Comparison of ENCODE assay signal across 17 cellular contexts in the genomic region with DNA sequence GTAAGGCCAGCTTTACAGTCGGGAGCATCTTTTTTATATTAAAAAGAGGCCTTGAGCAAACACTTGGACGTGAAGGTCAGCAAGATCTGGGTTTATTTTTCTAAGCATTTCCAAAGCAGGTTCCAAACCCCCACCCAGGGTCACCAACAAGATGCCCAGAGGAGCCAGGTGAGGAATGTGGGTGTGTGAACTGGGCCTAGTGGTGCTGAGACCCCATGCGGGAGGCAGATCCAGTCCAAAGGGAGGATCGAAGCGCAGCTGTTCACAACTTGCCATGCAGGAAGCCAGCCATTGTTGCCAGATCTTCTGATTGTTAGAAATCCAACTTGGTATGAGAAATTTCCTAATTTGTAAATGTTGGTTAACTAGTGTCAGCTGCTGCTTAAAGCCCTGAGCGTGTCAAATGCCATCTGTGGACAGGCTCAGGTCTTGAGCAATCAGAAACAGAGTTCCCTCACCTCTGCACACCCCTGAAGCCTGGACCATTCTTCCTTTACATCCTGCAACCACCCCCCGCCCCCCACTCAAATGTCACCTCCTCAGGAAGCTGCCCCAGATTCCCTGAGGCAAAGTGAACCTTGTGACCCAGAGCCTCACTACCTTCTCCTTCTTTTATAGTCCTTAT. TPM values are rescaled to one million over a fixed set of nuclear protein-coding genes. Genes with fewer than 3 reads are reported as not detected.
DNase-seq lines count a peak whose midpoint lies in the region; ATAC-seq and TF ChIP-seq lines count a peak whose summit lies in the region.
"Had no signal": no experiment of that assay in that cellular context is flagged by ENCODE, and none has a peak within 500 bp of the region (broad histone marks: within the 10 kb centered on the region; RNA-seq: fewer than 3 reads in every experiment).

No MANE protein-coding gene starts in this region.

- H3K4me3 ChIP-seq in HL-60 (replicated peaks; ENCODE audit: insufficient read depth, low read length) (no peak overlapping the region), mammary epithelial cell (replicated peaks in 1 of 3; ENCODE audit: insufficient read depth in 1 of 3, low read depth in 2 of 3, low read length in 3 of 3) (no peak overlapping the region)
- H3K4me3 ChIP-seq: colonic mucosa, tibial nerve had no signal

- H3K9me3 ChIP-seq in mammary epithelial cell (replicated peaks; ENCODE audit: insufficient read depth, low read length) = no peaks in the 10 kb centered on the region
- H3K9me3 ChIP-seq: colonic mucosa, tibial nerve had no signal

- H3K36me3 ChIP-seq in mammary epithelial cell (ENCODE audit: insufficient read depth, low read length) = no peaks in the 10 kb centered on the region
- H3K36me3 ChIP-seq: colonic mucosa, tibial nerve had no signal

- dilution Hi-C loops in mammary epithelial cell (cut with HindIII; ENCODE audit: low sequenced_read_pairs) = no loop called here

- H3K9me3 Mint-ChIP-seq in activated naive CD4-positive, alpha-beta T cell treated with anti-CD3 and anti-CD28 coated beads, Interleukin-2, amount 50 U/mL, for 72 hours = peaks cover 0 to 9% of the 10 kb centered on the region in 2 donors
- no peaks in the 10 kb centered on the region for H3K9me3 Mint-ChIP-seq in natural killer cell

- CTCF ChIA-PET in mammary epithelial cell (lab: Charles Lee; ENCODE audit: low non-redundant PET) = no interaction called here

- H4K20me1 ChIP-seq in mammary epithelial cell (ENCODE audit: insufficient read depth, low read length) = no peaks in the 10 kb centered on the region

- peaks cover 29 to 70% of the 10 kb centered on the region in 2 donors for H3K36me3 Mint-ChIP-seq in activated naive CD4-positive, alpha-beta T cell treated with anti-CD3 and anti-CD28 coated beads, Interleukin-2, amount 50 U/mL, for 72 hours
- H3K36me3 Mint-ChIP-seq in natural killer cell = no peaks in the 10 kb centered on the region

- peak overlapping the region; percentile 93 for H3K4me3 Mint-ChIP-seq in natural killer cell

- H3K9ac ChIP-seq in mammary epithelial cell (ENCODE audit: insufficient read depth, low read length) = no peak overlapping the region

- H3K27ac ChIP-seq in HL-60 (replicated peaks) (peak overlapping the region; percentile 73), mammary epithelial cell (ENCODE audit: insufficient read depth, low read depth, low read length) (no peak overlapping the region)
- H3K27ac ChIP-seq: colonic mucosa had no signal

- WGBS in mammary epithelial cell (ENCODE audit: low coverage, missing lambda C conversion rate) = 59% methylated on average over 6 of the region's 7 CpGs

- peak overlapping the region; percentile 89 to 99 for H3K27ac Mint-ChIP-seq in activated naive CD4-positive, alpha-beta T cell treated with anti-CD3 and anti-CD28 coated beads, Interleukin-2, amount 50 U/mL, for 72 hours
- peak overlapping the region; percentile 95 to 99 for H3K27ac Mint-ChIP-seq in natural killer cell

- ATAC-seq in activated naive CD4-positive, alpha-beta T cell treated with anti-CD3 and anti-CD28 coated beads, Interleukin-2, amount 50 U/mL, for 72 hours = no peak
- no peak for ATAC-seq in natural killer cell

- H3K4me2 ChIP-seq in mammary epithelial cell (ENCODE audit: insufficient read depth, low read depth, low read length) = no peak overlapping the region

- in situ Hi-C loops in mammary epithelial cell (cut with MboI; ENCODE audit: low sequenced_read_pairs in 2 of 2) = loop anchor here in 1 of 2 donors (10.0 kb wide), 1 partner anchor 69 kb away; no protein-coding TSS in a partner anchor

- intact Hi-C loops in natural killer cell (cut with micrococcal nuclease) = loop anchor here (2.0 kb wide), 1 partner anchor 95 kb away; no protein-coding TSS in a partner anchor
- intact Hi-C loops in mammary epithelial cell (cut with micrococcal nuclease) = no loop called here

- peaks cover 98 to 100% of the 10 kb centered on the region in 2 donors for H3K4me1 Mint-ChIP-seq in natural killer cell

- peaks cover 15% of the 10 kb centered on the region for H3K4me1 ChIP-seq in mammary epithelial cell (ENCODE audit: insufficient read depth, low read length)
- H3K4me1 ChIP-seq: colonic mucosa had no signal

- no TSS peak for BruUV-seq in mammary epithelial cell (replicated peaks; lab: Mats Ljungman, UMichigan)

- DNase-seq in SKM-1 treated with dmso at 0.1 percent for 144 hours (lab: John Stamatoyannopoulos, UW; ENCODE audit: unreplicated experiment) (peak; percentile 10), SKM-1 (lab: John Stamatoyannopoulos, UW; ENCODE audit: unreplicated experiment) (no peak), HL-60 (ENCODE audit: low read depth in 1 of 2, low spot score in 1 of 2) (peak; percentile 71 to 79), natural killer cell (no peak), COR-L47 (lab: John Stamatoyannopoulos, UW) (no peak), mammary epithelial cell (no peak), DMS153 treated with DMSO at 0.1 percent for 48 hours (lab: John Stamatoyannopoulos, UW; ENCODE audit: unreplicated experiment) (no peak)
- no peak for DNase-seq in activated naive CD4-positive, alpha-beta T cell treated with anti-CD3 and anti-CD28 coated beads, Interleukin-2, amount 50 U/mL, for 72 hours (ENCODE audit: low spot score in 2 of 2)
- DNase-seq: activated CD4-positive, alpha-beta T cell treated with anti-CD3 and anti-CD28 coated beads for 48 hours; colonic mucosa; DMS53; KBM-7; mesendoderm; NCI-H2081; stimulated activated CD4-positive, alpha-beta T cell treated with anti-CD3 and anti-CD28 coated beads, Interleukin-12 subunit alpha, Interleukin-12 subunit beta, amount 100 ng/mL, for 4 hours; SW 1271 had no signal

- no peaks in the 10 kb centered on the region for H3K27me3 Mint-ChIP-seq in natural killer cell (ENCODE audit: low read depth in 2 of 2)

- no peaks in the 10 kb centered on the region for H3K27me3 ChIP-seq in HL-60 (ENCODE audit: insufficient read depth, poor library complexity, severe bottlenecking)
- no peaks in the 10 kb centered on the region for H3K27me3 ChIP-seq in mammary epithelial cell (ENCODE audit: insufficient read depth, low read length)
- H3K27me3 ChIP-seq: colonic mucosa, tibial nerve had no signal

- no peak for TF ChIP-seq CTCF in HL-60 (IDR thresholded peaks at IDR 0.05; ENCODE audit: insufficient read depth, low read length)
- no peak for TF ChIP-seq CTCF in natural killer cell (IDR thresholded peaks at IDR 0.05)
- no peak for TF ChIP-seq CTCF in mammary epithelial cell (conservative IDR thresholded peaks at IDR 0.05 in 1 of 2, IDR thresholded peaks at IDR 0.05 in 1 of 2; ENCODE audit: extremely low read depth in 1 of 2, insufficient read depth in 1 of 2, low read depth in 1 of 2, low read length in 2 of 2)

- no peaks in the 10 kb centered on the region for H3K79me2 ChIP-seq in mammary epithelial cell (ENCODE audit: insufficient read depth, low read length)

- H2AFZ ChIP-seq in mammary epithelial cell (ENCODE audit: low read depth, low read length) = no peak overlapping the region

RNA-seq across cellular contexts. Expression of a gene that starts 46.5 kb away (rescaled TPM):
- 10 to 100 TPM; 29.9 to 39.4 TPM for total RNA-seq in activated naive CD4-positive, alpha-beta T cell treated with anti-CD3 and anti-CD28 coated beads, Interleukin-2, amount 50 U/mL, for 72 hours
- 100 to 1,000 TPM; 141 to 195 (median 160) TPM for total RNA-seq in natural killer cell
- under 1 TPM in 1 of 2 donors, not detected in 1; under 0.01 TPM for total RNA-seq in mammary epithelial cell
- polyA plus RNA-seq in mammary epithelial cell = 0.01 TPM
- not detected for polyA minus RNA-seq in mammary epithelial cell

Comparison
In these comparisons a context has a peak if more than half of its experiments do, and no peak if none do; other contexts are left out.
1. DNase-seq: peak in SKM-1 treated with dmso at 0.1 percent for 144 hours (single experiment) and HL-60 (2 of 2); none in SKM-1 (single experiment), activated naive CD4-positive, alpha-beta T cell treated with anti-CD3 and anti-CD28 coated beads, Interleukin-2, amount 50 U/mL, for 72 hours (0 of 2), natural killer cell (single experiment), COR-L47 (single experiment), mammary epithelial cell (single experiment) and DMS153 treated with DMSO at 0.1 percent for 48 hours (single experiment).
2. RNA of a gene that starts 46.5 kb away (total RNA-seq): 141 to 195 TPM in natural killer cell and 29.9 to 39.4 TPM in activated naive CD4-positive, alpha-beta T cell treated with anti-CD3 and anti-CD28 coated beads, Interleukin-2, amount 50 U/mL, for 72 hours; under 0.01 TPM in mammary epithelial cell; every median in the first group is over 10 times any median in the second.